In genomic region chr4:84433603-84434232, GRCh38 we compare ENCODE assay signal across 25 cellular contexts.
"Had no signal": no experiment of that assay in that cellular context is flagged by ENCODE, and none has a peak within 500 bp of the region (broad histone marks: within the 10 kb centered on the region; RNA-seq: fewer than 3 reads in every experiment).

No MANE protein-coding gene starts in this region.

- H3K4me3 Mint-ChIP-seq: activated CD4-positive, alpha-beta memory T cell treated with anti-CD3 and anti-CD28 coated beads for 36 hours; activated CD4-positive, alpha-beta T cell treated with anti-CD3 and anti-CD28 coated beads, Interleukin-2, amount 10 ng/mL, durations not matched to agents 7 days and 5 days; activated naive CD4-positive, alpha-beta T cell treated with anti-CD3 and anti-CD28 coated beads, Interleukin-2, amount 10 ng/mL, durations not matched to agents 7 days and 5 days; activated naive CD8-positive, alpha-beta T cell treated with anti-CD3 and anti-CD28 coated beads, Interleukin-2, amount 10 ng/mL, durations not matched to agents 7 days and 5 days; activated T-helper 17 cell treated with anti-CD3 and anti-CD28 coated beads, Interleukin-2, amount 50 U/mL, for 72 hours; T-cell had no signal

- H3K4me3 ChIP-seq: adrenal gland, breast epithelium, MG63, SK-N-MC had no signal

- H3K4me1 ChIP-seq: adrenal gland, breast epithelium had no signal

- H3K27ac Mint-ChIP-seq: activated CD4-positive, alpha-beta memory T cell treated with anti-CD3 and anti-CD28 coated beads for 36 hours; activated CD4-positive, alpha-beta T cell treated with anti-CD3 and anti-CD28 coated beads, Interleukin-2, amount 10 ng/mL, durations not matched to agents 7 days and 5 days; activated naive CD4-positive, alpha-beta T cell treated with anti-CD3 and anti-CD28 coated beads, Interleukin-2, amount 10 ng/mL, durations not matched to agents 7 days and 5 days; activated naive CD8-positive, alpha-beta T cell treated with anti-CD3 and anti-CD28 coated beads, Interleukin-2, amount 10 ng/mL, durations not matched to agents 7 days and 5 days; activated T-helper 17 cell treated with anti-CD3 and anti-CD28 coated beads, Interleukin-2, amount 50 U/mL, for 72 hours; T-cell had no signal

- H3K9me3 ChIP-seq: adrenal gland, breast epithelium, MG63 had no signal

- DNase-seq: activated CD4-positive, alpha-beta memory T cell treated with anti-CD3 and anti-CD28 coated beads for 36 hours; activated CD4-positive, alpha-beta T cell treated with anti-CD3 and anti-CD28 coated beads, Interleukin-2, amount 10 ng/mL, durations not matched to agents 7 days and 5 days; activated CD4-positive, CD25-positive, alpha-beta regulatory T cell; activated gamma-delta T cell treated with Interleukin-2 at 50 U/mL for 16 hours; activated naive CD4-positive, alpha-beta T cell treated with anti-CD3 and anti-CD28 coated beads, Interleukin-2, amount 10 ng/mL, durations not matched to agents 7 days and 5 days; activated naive CD8-positive, alpha-beta T cell treated with anti-CD3 and anti-CD28 coated beads, Interleukin-2, amount 10 ng/mL, durations not matched to agents 7 days and 5 days; activated T-cell treated with anti-CD3 and anti-CD28 coated beads for 4 hours; activated T-cell treated with anti-CD3 and anti-CD28 coated beads, Interleukin-2, amount 50 U/mL, for 48 hours; adrenal gland; anterior cingulate cortex; MG63; MV-4-11; NCI-H1694; NCI-H2029; NCI-H2107; NCI-H2171 treated with DMSO at 0.1 percent for 48 hours; NCI-H226; NCI-H774; RPMI8226; T-cell; T-helper 2 cell; T1000 had no signal

- H3K36me3 ChIP-seq: adrenal gland, breast epithelium, MG63 had no signal

- H3K9me3 Mint-ChIP-seq: activated CD4-positive, alpha-beta memory T cell treated with anti-CD3 and anti-CD28 coated beads for 36 hours; activated CD4-positive, alpha-beta T cell treated with anti-CD3 and anti-CD28 coated beads, Interleukin-2, amount 10 ng/mL, durations not matched to agents 7 days and 5 days; activated naive CD4-positive, alpha-beta T cell treated with anti-CD3 and anti-CD28 coated beads, Interleukin-2, amount 10 ng/mL, durations not matched to agents 7 days and 5 days; activated naive CD8-positive, alpha-beta T cell treated with anti-CD3 and anti-CD28 coated beads, Interleukin-2, amount 10 ng/mL, durations not matched to agents 7 days and 5 days; activated T-helper 17 cell treated with anti-CD3 and anti-CD28 coated beads, Interleukin-2, amount 50 U/mL, for 72 hours; T-cell had no signal

- H3K36me3 Mint-ChIP-seq: activated CD4-positive, alpha-beta memory T cell treated with anti-CD3 and anti-CD28 coated beads for 36 hours; activated naive CD4-positive, alpha-beta T cell treated with anti-CD3 and anti-CD28 coated beads, Interleukin-2, amount 10 ng/mL, durations not matched to agents 7 days and 5 days; activated naive CD8-positive, alpha-beta T cell treated with anti-CD3 and anti-CD28 coated beads, Interleukin-2, amount 10 ng/mL, durations not matched to agents 7 days and 5 days; T-cell had no signal

- H3K27me3 Mint-ChIP-seq: activated CD4-positive, alpha-beta memory T cell treated with anti-CD3 and anti-CD28 coated beads for 36 hours; activated CD4-positive, alpha-beta T cell treated with anti-CD3 and anti-CD28 coated beads, Interleukin-2, amount 10 ng/mL, durations not matched to agents 7 days and 5 days; activated naive CD4-positive, alpha-beta T cell treated with anti-CD3 and anti-CD28 coated beads, Interleukin-2, amount 10 ng/mL, durations not matched to agents 7 days and 5 days; activated naive CD8-positive, alpha-beta T cell treated with anti-CD3 and anti-CD28 coated beads, Interleukin-2, amount 10 ng/mL, durations not matched to agents 7 days and 5 days had no signal

- H3K4me1 Mint-ChIP-seq: activated CD4-positive, alpha-beta T cell treated with anti-CD3 and anti-CD28 coated beads, Interleukin-2, amount 10 ng/mL, durations not matched to agents 7 days and 5 days; activated naive CD4-positive, alpha-beta T cell treated with anti-CD3 and anti-CD28 coated beads, Interleukin-2, amount 10 ng/mL, durations not matched to agents 7 days and 5 days; activated naive CD8-positive, alpha-beta T cell treated with anti-CD3 and anti-CD28 coated beads, Interleukin-2, amount 10 ng/mL, durations not matched to agents 7 days and 5 days; activated T-helper 17 cell treated with anti-CD3 and anti-CD28 coated beads, Interleukin-2, amount 50 U/mL, for 72 hours; T-cell had no signal

- H3K27me3 ChIP-seq: adrenal gland, breast epithelium had no signal
